Comparison of ENCODE assay signal across 15 cellular contexts in the genomic region with DNA sequence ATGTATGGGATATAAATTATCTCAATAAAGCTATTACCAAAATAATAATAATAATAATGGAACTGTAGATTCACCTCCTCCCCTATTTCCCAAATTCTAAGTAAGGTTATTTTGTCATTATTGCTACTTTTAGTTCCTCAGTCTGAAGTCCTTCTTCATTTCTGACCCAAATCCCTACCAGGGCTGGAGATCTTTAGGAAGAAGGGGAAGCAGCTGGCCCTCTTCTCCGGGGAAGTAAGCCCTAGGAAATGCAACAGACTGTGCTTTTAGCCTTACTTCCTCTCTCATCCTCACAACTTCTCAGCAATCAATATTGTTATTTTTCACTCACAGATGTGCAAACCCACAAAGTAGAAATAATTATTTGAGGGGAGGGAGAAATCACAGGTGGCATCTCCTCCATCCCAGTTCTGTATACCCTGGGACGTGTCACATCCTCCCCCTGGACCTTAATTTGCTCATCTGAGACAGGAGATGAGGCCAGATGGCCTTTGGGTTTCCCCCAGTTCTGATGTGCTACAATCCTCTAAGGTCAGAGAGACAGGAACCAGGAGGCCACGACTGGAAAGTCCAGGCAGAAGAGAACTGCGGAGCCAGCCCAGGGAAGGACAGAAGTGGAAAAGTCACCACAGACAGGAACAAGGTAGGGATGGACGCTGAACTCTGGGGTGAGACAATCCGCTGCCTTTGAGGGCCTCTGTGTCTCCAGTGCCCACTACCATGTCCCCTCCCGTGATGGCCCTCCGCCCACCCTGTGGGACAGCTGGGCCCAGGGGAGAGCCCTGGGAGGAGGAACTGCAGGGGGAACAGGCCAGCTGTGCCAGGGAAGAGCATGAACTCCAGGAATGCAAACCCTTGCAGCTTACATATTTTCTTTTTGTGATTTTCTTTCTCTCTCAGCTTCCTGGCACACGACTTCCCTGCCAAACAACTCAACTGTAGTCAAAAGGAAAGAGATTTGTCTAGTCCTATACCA. TPM values are rescaled to one million over a fixed set of nuclear protein-coding genes. Genes with fewer than 3 reads are reported as not detected.
A peak's percentile ranks its signal among the peaks of the same experiment; 100 is the strongest.
DNase-seq lines count a peak whose midpoint lies in the region; ATAC-seq and TF ChIP-seq lines count a peak whose summit lies in the region.
"Had no signal": no experiment of that assay in that cellular context is flagged by ENCODE, and none has a peak within 500 bp of the region (broad histone marks: within the 10 kb centered on the region; RNA-seq: fewer than 3 reads in every experiment).

No MANE protein-coding gene starts in this region.

- H3K79me2 ChIP-seq in PC-9 (ENCODE audit: low read depth) (no peaks in the 10 kb centered on the region), trophoblast cell (ENCODE audit: control insufficient read depth, insufficient read depth, low read length, poor library complexity) (no peaks in the 10 kb centered on the region)

- H3K27me3 ChIP-seq in BLaER1 (no peaks in the 10 kb centered on the region), PC-9 (ENCODE audit: insufficient read depth, low read depth) (no peaks in the 10 kb centered on the region), heart right ventricle (no peaks in the 10 kb centered on the region), trophoblast cell (ENCODE audit: insufficient read depth, low read length) (no peaks in the 10 kb centered on the region)

- BruUV-seq in PC-9 (replicated peaks; lab: Mats Ljungman, UMichigan) = no TSS peak

- H4K20me1 ChIP-seq in BLaER1 = no peaks in the 10 kb centered on the region
- no peaks in the 10 kb centered on the region; the same call in 1 of the 2 replicates for H4K20me1 ChIP-seq in PC-9 (ENCODE audit: insufficient read depth)

- WGBS in heart right ventricle, 2 donors = 56 to 61% methylated on average over 9 of the region's 9 CpGs
- WGBS in trophoblast cell (ENCODE audit: extremely low coverage, insufficient coverage, insufficient read length) = no CpG with 5 or more reads among the region's 9 CpGs

- no peaks in the 10 kb centered on the region for H3K9me2 ChIP-seq in PC-9 (ENCODE audit: insufficient read depth)

- peak overlapping the region; percentile 74 for H3K9ac ChIP-seq in BLaER1
- peak overlapping the region; percentile 68 for H3K9ac ChIP-seq in trophoblast cell (ENCODE audit: low read length)

- DNase-seq in PC-9 (no peak), heart right ventricle (no peak), trophoblast cell (no peak), type B pancreatic cell (ENCODE audit: extremely low spot score, unreplicated experiment) (no peak), NCI-H1417 (lab: John Stamatoyannopoulos, UW) (no peak)
- no peak for DNase-seq in activated CD4-positive, alpha-beta T cell treated with anti-CD3 and anti-CD28 coated beads for 36 hours
- DNase-seq in activated naive CD4-positive, alpha-beta T cell treated with anti-CD3 and anti-CD28 coated beads, Interleukin-2, amount 10 ng/mL, durations not matched to agents 7 days and 5 days = no peak
- DNase-seq: activated naive CD4-positive, alpha-beta T cell; central memory CD4-positive, alpha-beta T cell; DND-41; HFFc6; NCI-H187; T-helper 17 cell had no signal

- H3K4ac ChIP-seq in trophoblast cell (ENCODE audit: low read depth, low read length) = no peak overlapping the region

- no peaks in the 10 kb centered on the region for H3K9me3 ChIP-seq in BLaER1
- no peaks in the 10 kb centered on the region for H3K9me3 ChIP-seq in PC-9 (ENCODE audit: insufficient read depth, low read depth)
- no peaks in the 10 kb centered on the region for H3K9me3 ChIP-seq in heart right ventricle
- peaks cover 2% of the 10 kb centered on the region for H3K9me3 ChIP-seq in trophoblast cell (ENCODE audit: insufficient read depth, low read depth, low read length)

- H4K12ac ChIP-seq in trophoblast cell (ENCODE audit: low read depth, low read length) = no peak overlapping the region

- POLR2A ChIA-PET in PC-9 (lab: Charles Lee; ENCODE audit: unreplicated experiment) = interaction anchor here (0.7 kb wide), 1 partner anchor 283 kb away, joined by 7 read pairs; the partner anchor contains the start of gene LPAR5
- POLR2A ChIA-PET in activated CD4-positive, alpha-beta T cell treated with anti-CD3 and anti-CD28 coated beads for 36 hours (lab: Charles Lee) = no interaction called here

- H3K27ac ChIP-seq in BLaER1 (peak overlapping the region; percentile 80), PC-9 (0 out of 2 replicates have a peak overlapping the region, but pooled peaks have one; percentile 13), heart right ventricle (peak overlapping the region in 9 of 10 donors; percentile 13 to 78 (median 35)), trophoblast cell (ENCODE audit: low read depth, low read length) (no peak overlapping the region)

- H3K4me1 ChIP-seq in BLaER1 (peaks cover 99% of the 10 kb centered on the region), PC-9 (replicated peaks; ENCODE audit: insufficient read depth) (no peaks in the 10 kb centered on the region), heart right ventricle (peaks cover 0 to 58% (median 17%) of the 10 kb centered on the region in 9 donors), trophoblast cell (ENCODE audit: control insufficient read depth in 1 of 2, insufficient read depth in 2 of 2, low read length in 2 of 2) (no peaks in the 10 kb centered on the region)

- H3K4me3 ChIP-seq in BLaER1 = peak overlapping the region; percentile 33
- H3K4me3 ChIP-seq in PC-9 = no peak overlapping the region
- H3K4me3 ChIP-seq in heart right ventricle = no peak overlapping the region
- no peak overlapping the region for H3K4me3 ChIP-seq in trophoblast cell (ENCODE audit: low read depth, low read length)

- intact Hi-C loops in PC-9 (cut with micrococcal nuclease; ENCODE audit: unreplicated experiment) (no loop called here), heart right ventricle (cut with DNase I) (no loop called here)
- intact Hi-C loops in activated CD4-positive, alpha-beta T cell treated with anti-CD3 and anti-CD28 coated beads for 36 hours (cut with DNase I, micrococcal nuclease) = no loop called here

- H3K4me3 Mint-ChIP-seq in type B pancreatic cell = no peak overlapping the region
- no peak overlapping the region for H3K4me3 Mint-ChIP-seq in activated CD4-positive, alpha-beta T cell treated with anti-CD3 and anti-CD28 coated beads for 36 hours
- no peak overlapping the region for H3K4me3 Mint-ChIP-seq in activated naive CD4-positive, alpha-beta T cell treated with anti-CD3 and anti-CD28 coated beads, Interleukin-2, amount 10 ng/mL, durations not matched to agents 7 days and 5 days
- H3K4me3 Mint-ChIP-seq: HFFc6; natural killer cell treated with Interleukin-12 subunit alpha and Interleukin-12 subunit beta and Interleukin-15 and Interleukin-18, amount 100 ng/mL, for 72 hours; T-helper 17 cell had no signal

- TF ChIP-seq CTCF in PC-9 (conservative IDR thresholded peaks at IDR 0.05) = no peak
- no peak for TF ChIP-seq CTCF in heart right ventricle (IDR thresholded peaks at IDR 0.05)
- TF ChIP-seq CTCF in type B pancreatic cell (conservative IDR thresholded peaks at IDR 0.05) = no peak

- H2BK5ac ChIP-seq in trophoblast cell (ENCODE audit: low read depth, low read length, poor library complexity) = no peak overlapping the region

- H3K23ac ChIP-seq in trophoblast cell (ENCODE audit: low read length) = no peak overlapping the region

- H3K9me3 Mint-ChIP-seq in type B pancreatic cell = no peaks in the 10 kb centered on the region
- no peaks in the 10 kb centered on the region for H3K9me3 Mint-ChIP-seq in activated CD4-positive, alpha-beta T cell treated with anti-CD3 and anti-CD28 coated beads for 36 hours (ENCODE audit: low read depth)
- H3K9me3 Mint-ChIP-seq in activated naive CD4-positive, alpha-beta T cell treated with anti-CD3 and anti-CD28 coated beads, Interleukin-2, amount 10 ng/mL, durations not matched to agents 7 days and 5 days = no peaks in the 10 kb centered on the region
- H3K9me3 Mint-ChIP-seq: HFFc6; natural killer cell treated with Interleukin-12 subunit alpha and Interleukin-12 subunit beta and Interleukin-15 and Interleukin-18, amount 100 ng/mL, for 72 hours had no signal

- H3K36me3 Mint-ChIP-seq in type B pancreatic cell = peaks cover 6% of the 10 kb centered on the region
- H3K36me3 Mint-ChIP-seq in activated CD4-positive, alpha-beta T cell treated with anti-CD3 and anti-CD28 coated beads for 36 hours (ENCODE audit: low read depth) = no peaks in the 10 kb centered on the region
- no peaks in the 10 kb centered on the region for H3K36me3 Mint-ChIP-seq in activated naive CD4-positive, alpha-beta T cell treated with anti-CD3 and anti-CD28 coated beads, Interleukin-2, amount 10 ng/mL, durations not matched to agents 7 days and 5 days
- H3K36me3 Mint-ChIP-seq: natural killer cell treated with Interleukin-12 subunit alpha and Interleukin-12 subunit beta and Interleukin-15 and Interleukin-18, amount 100 ng/mL, for 72 hours had no signal

- no peak overlapping the region for H3K14ac ChIP-seq in trophoblast cell (ENCODE audit: low read length)

- H2BK120ac ChIP-seq in trophoblast cell (ENCODE audit: insufficient read depth, low read length, poor library complexity) = no peak overlapping the region

- H2AFZ ChIP-seq in PC-9 (no peak overlapping the region), trophoblast cell (ENCODE audit: insufficient read depth, low read length, poor library complexity) (no peak overlapping the region)

- peaks cover 3% of the 10 kb centered on the region for H3K4me1 Mint-ChIP-seq in type B pancreatic cell (ENCODE audit: unreplicated experiment)
- peaks cover 2% of the 10 kb centered on the region for H3K4me1 Mint-ChIP-seq in activated CD4-positive, alpha-beta T cell treated with anti-CD3 and anti-CD28 coated beads for 36 hours
- H3K4me1 Mint-ChIP-seq in activated naive CD4-positive, alpha-beta T cell treated with anti-CD3 and anti-CD28 coated beads, Interleukin-2, amount 10 ng/mL, durations not matched to agents 7 days and 5 days = peaks cover 10% of the 10 kb centered on the region

- H3K36me3 ChIP-seq in BLaER1 (no peaks in the 10 kb centered on the region), PC-9 (ENCODE audit: low read depth) (peaks cover 28% of the 10 kb centered on the region), heart right ventricle (no peaks in the 10 kb centered on the region), trophoblast cell (ENCODE audit: control insufficient read depth in 1 of 2, insufficient read depth in 2 of 2, low read length in 2 of 2) (no peaks in the 10 kb centered on the region)

- H2AK5ac ChIP-seq in trophoblast cell (ENCODE audit: low read length) = no peak overlapping the region

- ATAC-seq in heart right ventricle = peak in 7 of 8 donors; percentile 28 to 52 (median 40)
- no peak for ATAC-seq in activated CD4-positive, alpha-beta T cell treated with anti-CD3 and anti-CD28 coated beads for 36 hours
- ATAC-seq: natural killer cell treated with Interleukin-12 subunit alpha and Interleukin-12 subunit beta and Interleukin-15 and Interleukin-18, amount 100 ng/mL, for 72 hours; T-helper 17 cell had no signal

- H3K27ac Mint-ChIP-seq in type B pancreatic cell = no peak overlapping the region
- no peak overlapping the region for H3K27ac Mint-ChIP-seq in activated CD4-positive, alpha-beta T cell treated with anti-CD3 and anti-CD28 coated beads for 36 hours
- no peak overlapping the region for H3K27ac Mint-ChIP-seq in activated naive CD4-positive, alpha-beta T cell treated with anti-CD3 and anti-CD28 coated beads, Interleukin-2, amount 10 ng/mL, durations not matched to agents 7 days and 5 days
- H3K27ac Mint-ChIP-seq: HFFc6; natural killer cell treated with Interleukin-12 subunit alpha and Interleukin-12 subunit beta and Interleukin-15 and Interleukin-18, amount 100 ng/mL, for 72 hours; T-helper 17 cell had no signal

- H4K91ac ChIP-seq in trophoblast cell (ENCODE audit: low read depth, low read length) = no peak overlapping the region

- peaks cover 39% of the 10 kb centered on the region for H3F3A ChIP-seq in PC-9 (ENCODE audit: insufficient read depth, low read depth)

- CTCF ChIA-PET in PC-9 (lab: Charles Lee) = interaction anchor here (0.6 to 0.7 kb wide), 2 partner anchors 11 to 364 kb away, joined by 3 to 7 read pairs; partner anchors contain the start of gene TNFRSF1A
- CTCF ChIA-PET in activated CD4-positive, alpha-beta T cell treated with anti-CD3 and anti-CD28 coated beads for 36 hours (lab: Charles Lee) = interaction anchor here (0.8 to 1.1 kb wide), 2 partner anchors 9 to 440 kb away, joined by 3 read pairs; no protein-coding TSS in a partner anchor
- CTCF ChIA-PET in activated naive CD4-positive, alpha-beta T cell treated with anti-CD3 and anti-CD28 coated beads, Interleukin-2, amount 10 ng/mL, durations not matched to agents 7 days and 5 days (lab: Charles Lee) = interaction anchor here (0.9 kb wide), 1 partner anchor 15 kb away, joined by 4 read pairs; no protein-coding TSS in a partner anchor

- H3K79me1 ChIP-seq in trophoblast cell (ENCODE audit: low read length) = no peaks in the 10 kb centered on the region

- H4K8ac ChIP-seq in trophoblast cell (ENCODE audit: low read depth, low read length) = no peak overlapping the region

- no peak overlapping the region for H2BK12ac ChIP-seq in trophoblast cell (ENCODE audit: low read length)

- H3K4me2 ChIP-seq in BLaER1 = peak overlapping the region; percentile 78
- no peak overlapping the region for H3K4me2 ChIP-seq in PC-9
- H3K4me2 ChIP-seq in trophoblast cell (ENCODE audit: low read length) = no peak overlapping the region

- no peak overlapping the region for H3K18ac ChIP-seq in trophoblast cell (ENCODE audit: low read length)

- no peaks in the 10 kb centered on the region for H3K27me3 Mint-ChIP-seq in type B pancreatic cell
- H3K27me3 Mint-ChIP-seq in activated CD4-positive, alpha-beta T cell treated with anti-CD3 and anti-CD28 coated beads for 36 hours = no peaks in the 10 kb centered on the region
- peaks cover 43% of the 10 kb centered on the region for H3K27me3 Mint-ChIP-seq in activated naive CD4-positive, alpha-beta T cell treated with anti-CD3 and anti-CD28 coated beads, Interleukin-2, amount 10 ng/mL, durations not matched to agents 7 days and 5 days

RNA-seq across cellular contexts. Expression of gene TNFRSF1A, which starts 10.6 kb away (rescaled TPM):
- total RNA-seq in PC-9 (2021) (144 and 165 TPM in 2 replicates), heart right ventricle (100 to 1,000 TPM in 1 of 10 donors, 10 to 100 TPM in 9; 29.4 to 100 (median 39.2) TPM), type B pancreatic cell (ENCODE audit: low replicate concordance) (79.1 and 222 TPM in 2 replicates)
- 10 to 100 TPM; 34.4 to 75.7 TPM for polyA plus RNA-seq in heart right ventricle
- 81.0 and 90.7 TPM in 2 replicates for polyA plus RNA-seq in trophoblast cell (2013)
- 10 to 100 TPM; 42.1 to 58.7 TPM for total RNA-seq in activated CD4-positive, alpha-beta T cell treated with anti-CD3 and anti-CD28 coated beads for 36 hours

RNA-seq across cellular contexts. Expression of gene SCNN1A, which starts 22.9 kb away (rescaled TPM):
- total RNA-seq in PC-9 (2021) = 460 and 549 TPM in 2 replicates
- total RNA-seq in heart right ventricle = 1 to 10 TPM in 1 of 10 donors, under 1 TPM in 5, not detected in 4; 0.17 to 1.1 (median 0.49) TPM
- under 1 TPM; 0.15 to 0.23 TPM for polyA plus RNA-seq in heart right ventricle
- 2.3 and 2.7 TPM in 2 replicates for polyA plus RNA-seq in trophoblast cell (2013)
- total RNA-seq in type B pancreatic cell (ENCODE audit: low replicate concordance) = 29.2 and 72.7 TPM in 2 replicates
- under 1 TPM in 1 of 2 experiments, not detected in 1; 0.05 TPM for total RNA-seq in activated CD4-positive, alpha-beta T cell treated with anti-CD3 and anti-CD28 coated beads for 36 hours
- total RNA-seq: natural killer cell treated with Interleukin-12 subunit alpha and Interleukin-12 subunit beta and Interleukin-15 and Interleukin-18, amount 100 ng/mL, for 72 hours had no signal

RNA-seq across cellular contexts. Expression of gene LTBR, which starts 31.5 kb away (rescaled TPM):
- total RNA-seq in PC-9 (2021) = 178 and 185 TPM in 2 replicates
- 10 to 100 TPM; 14.1 to 49.1 (median 20.8) TPM for total RNA-seq in heart right ventricle
- 10 to 100 TPM; 37.5 to 38.3 TPM for polyA plus RNA-seq in heart right ventricle
- polyA plus RNA-seq in trophoblast cell (2013) = 34.3 and 34.8 TPM in 2 replicates
- 18.5 and 98.5 TPM in 2 replicates for total RNA-seq in type B pancreatic cell (ENCODE audit: low replicate concordance)
- 1 to 10 TPM in 1 of 2 experiments, under 1 TPM in 1; 0.57 to 1.1 TPM for total RNA-seq in activated CD4-positive, alpha-beta T cell treated with anti-CD3 and anti-CD28 coated beads for 36 hours

RNA-seq across cellular contexts. Expression of gene PLEKHG6, which starts 42.0 kb away (rescaled TPM):
- total RNA-seq in PC-9 (2021) (86.5 and 89.9 TPM in 2 replicates), heart right ventricle (1 to 10 TPM in 2 of 10 donors, under 1 TPM in 3, not detected in 5; 0.13 to 1.9 (median 0.81) TPM), type B pancreatic cell (ENCODE audit: low replicate concordance) (32.4 and 115 TPM in 2 replicates)
- 1 to 10 TPM; 1.1 to 1.6 TPM for polyA plus RNA-seq in heart right ventricle
- 17.4 and 20.1 TPM in 2 replicates for polyA plus RNA-seq in trophoblast cell (2013)
- not detected for total RNA-seq in activated CD4-positive, alpha-beta T cell treated with anti-CD3 and anti-CD28 coated beads for 36 hours
- total RNA-seq: HFFc6; natural killer cell treated with Interleukin-12 subunit alpha and Interleukin-12 subunit beta and Interleukin-15 and Interleukin-18, amount 100 ng/mL, for 72 hours; T-helper 17 cell had no signal
